ENCODE assay signal across 22 cellular contexts in the genomic region with DNA sequence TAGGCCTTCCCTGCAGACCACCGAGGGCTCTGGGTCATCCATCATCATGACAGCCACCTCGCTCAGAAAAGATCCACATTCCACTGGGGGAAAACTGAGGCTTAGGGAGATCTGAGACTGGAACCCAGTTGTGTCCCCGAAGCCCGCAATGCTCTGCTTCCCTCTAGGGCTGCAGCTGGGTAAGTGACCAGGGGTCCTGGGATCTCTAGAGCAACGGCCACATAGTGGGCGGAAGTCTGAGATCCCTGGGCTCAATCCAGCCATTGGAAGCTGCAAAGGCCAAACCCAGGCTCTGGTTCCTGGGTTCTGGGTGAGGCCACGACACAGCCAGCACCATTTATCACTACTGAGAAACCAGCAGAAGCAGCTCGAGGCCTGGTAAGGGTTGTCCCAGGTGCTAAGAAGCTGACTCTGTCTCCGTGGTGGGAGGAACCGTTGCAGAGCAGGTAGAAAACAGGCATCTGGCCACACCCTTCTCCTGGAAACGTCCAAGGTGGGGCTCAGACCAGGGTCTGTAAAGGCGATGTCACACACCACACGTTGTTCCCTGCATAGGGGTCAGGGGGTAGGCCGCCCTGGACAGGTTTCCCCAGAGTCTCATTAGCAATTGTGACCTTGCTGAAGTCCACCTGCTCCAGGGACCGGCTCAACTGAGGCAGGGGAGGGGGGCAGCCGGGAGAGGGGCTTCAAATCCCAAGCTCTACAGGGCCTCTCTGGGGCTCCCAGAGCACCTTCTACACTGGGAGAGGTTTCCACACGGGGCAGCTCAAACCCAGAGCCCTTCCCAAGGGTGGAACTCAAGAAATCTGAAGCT. TPM values are rescaled to one million over a fixed set of nuclear protein-coding genes. Genes with fewer than 3 reads are reported as not detected.
A peak's percentile ranks its signal among the peaks of the same experiment; 100 is the strongest.
DNase-seq lines count a peak whose midpoint lies in the region; ATAC-seq, FAIRE-seq and TF ChIP-seq lines count a peak whose summit lies in the region.
"Had no signal": no experiment of that assay in that cellular context is flagged by ENCODE, and none has a peak within 500 bp of the region (broad histone marks: within the 10 kb centered on the region; RNA-seq: fewer than 3 reads in every experiment).

No MANE protein-coding gene starts in this region.

- CTCF ChIA-PET in activated CD4-positive, alpha-beta T cell treated with anti-CD3 and anti-CD28 coated beads, Interleukin-2, amount 10 ng/mL, durations not matched to agents 7 days and 5 days (lab: Charles Lee) = interaction anchor here (0.8 to 17.4 kb wide), 10 partner anchors 8 to 1248 kb away, joined by 3 to 192 read pairs (median 8); no protein-coding TSS in a partner anchor

- no peak for FAIRE-seq in GM12892 (lab: Jason Lieb, UNC)
- FAIRE-seq: A549, GM12891 had no signal

- H3K4me3 ChIP-seq in RWPE2 (ENCODE audit: severe bottlenecking) = no peak overlapping the region
- no peak overlapping the region for H3K4me3 ChIP-seq in skin epidermis
- H3K4me3 ChIP-seq: A549, body of pancreas, esophagus muscularis mucosa, HAP-1, MG63, sigmoid colon had no signal

- peaks cover 78% of the 10 kb centered on the region for H3K36me3 Mint-ChIP-seq in activated CD4-positive, alpha-beta T cell treated with anti-CD3 and anti-CD28 coated beads, Interleukin-2, amount 10 ng/mL, durations not matched to agents 7 days and 5 days (ENCODE audit: low read depth)
- H3K36me3 Mint-ChIP-seq in brain = peaks cover 13% of the 10 kb centered on the region

- H3K27me3 Mint-ChIP-seq in activated CD4-positive, alpha-beta T cell treated with anti-CD3 and anti-CD28 coated beads, Interleukin-2, amount 10 ng/mL, durations not matched to agents 7 days and 5 days = no peaks in the 10 kb centered on the region
- H3K27me3 Mint-ChIP-seq in brain = no peaks in the 10 kb centered on the region

- TF ChIP-seq POLR2A in GM12892 (IDR thresholded peaks at IDR 0.05; ENCODE audit: low read depth, low read length) = no peak

- no peak for DNase-seq in activated CD4-positive, alpha-beta T cell treated with anti-CD3 and anti-CD28 coated beads, Interleukin-2, amount 10 ng/mL, durations not matched to agents 7 days and 5 days
- no peak for DNase-seq in activated CD4-positive, alpha-beta T cell treated with anti-CD3 and anti-CD28 coated beads, Interleukin-2, amount 50 U/mL, for 1 hour
- DNase-seq in RWPE2 (ENCODE audit: low spot score) = peak; percentile 43
- DNase-seq in EL = no peak
- DNase-seq in NCI-H345 (lab: John Stamatoyannopoulos, UW) = no peak
- DNase-seq in GM12892 (ENCODE audit: insufficient read length) = no peak
- DNase-seq: activated B cell treated with CpG ODN at 0.5 μM for 24 hours; body of pancreas; mammary epithelial cell; MG63; NCI-H2029; NCI-H748 treated with DMSO at 0.1 percent for 48 hours; sigmoid colon; stimulated activated CD4-positive, alpha-beta T cell treated with anti-CD3 and anti-CD28 coated beads, Interleukin-4, amount 100 ng/mL, for 24 hours; SW 1271 had no signal

- no peaks in the 10 kb centered on the region for H3K36me3 ChIP-seq in RWPE2 (ENCODE audit: low read depth)
- H3K36me3 ChIP-seq: esophagus muscularis mucosa, HAP-1, MG63, sigmoid colon had no signal

- TF ChIP-seq CTCF in RWPE2 (IDR thresholded peaks at IDR 0.05; ENCODE audit: poor library complexity, severe bottlenecking) (no peak), brain (conservative IDR thresholded peaks at IDR 0.05) (no peak)

- POLR2A ChIA-PET in activated CD4-positive, alpha-beta T cell treated with anti-CD3 and anti-CD28 coated beads, Interleukin-2, amount 10 ng/mL, durations not matched to agents 7 days and 5 days (lab: Charles Lee) = interaction anchor here (1.2 kb wide), 1 partner anchor 32 kb away, joined by 4 read pairs; no protein-coding TSS in a partner anchor

- H3K9me3 Mint-ChIP-seq in activated CD4-positive, alpha-beta T cell treated with anti-CD3 and anti-CD28 coated beads, Interleukin-2, amount 10 ng/mL, durations not matched to agents 7 days and 5 days = no peaks in the 10 kb centered on the region
- peaks cover 0 to 2% (median 0%) of the 10 kb centered on the region in 5 experiments for H3K9me3 Mint-ChIP-seq in brain

- H3K4me1 Mint-ChIP-seq in activated CD4-positive, alpha-beta T cell treated with anti-CD3 and anti-CD28 coated beads, Interleukin-2, amount 10 ng/mL, durations not matched to agents 7 days and 5 days = peaks cover 97% of the 10 kb centered on the region
- peaks cover 96% of the 10 kb centered on the region for H3K4me1 Mint-ChIP-seq in brain
- H3K4me1 Mint-ChIP-seq: activated B cell treated with CpG ODN at 0.5 μM for 24 hours had no signal

- no peak overlapping the region for H3K27ac ChIP-seq in RWPE2 (ENCODE audit: poor library complexity, severe bottlenecking)
- H3K27ac ChIP-seq in skin epidermis = peak overlapping the region in 17 of 21 experiments; percentile 2 to 99 (median 65)
- H3K27ac ChIP-seq: A549, body of pancreas, esophagus muscularis mucosa, sigmoid colon had no signal

- H3K4me1 ChIP-seq in RWPE2 (ENCODE audit: insufficient read depth, poor library complexity, severe bottlenecking) = no peaks in the 10 kb centered on the region
- H3K4me1 ChIP-seq: A549, body of pancreas, HAP-1 had no signal

- no peak for ATAC-seq in RWPE2 (ENCODE audit: low read depth)
- ATAC-seq: A549, body of pancreas, Panc1 had no signal

- peak overlapping the region; percentile 96 for H3K27ac Mint-ChIP-seq in activated CD4-positive, alpha-beta T cell treated with anti-CD3 and anti-CD28 coated beads, Interleukin-2, amount 10 ng/mL, durations not matched to agents 7 days and 5 days
- peak overlapping the region in 4 of 5 experiments; percentile 86 to 98 (median 93) for H3K27ac Mint-ChIP-seq in brain
- H3K27ac Mint-ChIP-seq: activated B cell treated with CpG ODN at 0.5 μM for 24 hours had no signal

- peak overlapping the region; percentile 78 for H3K4me3 Mint-ChIP-seq in activated CD4-positive, alpha-beta T cell treated with anti-CD3 and anti-CD28 coated beads, Interleukin-2, amount 10 ng/mL, durations not matched to agents 7 days and 5 days
- H3K4me3 Mint-ChIP-seq in brain = peak overlapping the region in 4 of 5 experiments; percentile 55 to 86 (median 82)
- H3K4me3 Mint-ChIP-seq: activated B cell treated with CpG ODN at 0.5 μM for 24 hours had no signal

- no peaks in the 10 kb centered on the region for H3K27me3 ChIP-seq in RWPE2 (ENCODE audit: insufficient read depth, poor library complexity, severe bottlenecking)
- H3K27me3 ChIP-seq: body of pancreas, MG63 had no signal

- H3K9me3 ChIP-seq in RWPE2 (ENCODE audit: severe bottlenecking) = peaks cover 2% of the 10 kb centered on the region
- H3K9me3 ChIP-seq: body of pancreas, HAP-1, MG63 had no signal

RNA-seq across cellular contexts. Expression of gene BCL11B, which starts 38.6 kb away (rescaled TPM):
- total RNA-seq in activated CD4-positive, alpha-beta T cell treated with anti-CD3 and anti-CD28 coated beads, Interleukin-2, amount 10 ng/mL, durations not matched to agents 7 days and 5 days = 100 to 1,000 TPM; 115 to 116 TPM
- polyA plus RNA-seq in brain (ENCODE audit: insufficient read depth, low read depth, low replicate concordance) = 1.6 TPM
- polyA plus RNA-seq in GM12892 (2012; ENCODE audit: missing spikeins) = 0.11 TPM
